Comparison of ENCODE assay signal across 10 cellular contexts in the genomic region with DNA sequence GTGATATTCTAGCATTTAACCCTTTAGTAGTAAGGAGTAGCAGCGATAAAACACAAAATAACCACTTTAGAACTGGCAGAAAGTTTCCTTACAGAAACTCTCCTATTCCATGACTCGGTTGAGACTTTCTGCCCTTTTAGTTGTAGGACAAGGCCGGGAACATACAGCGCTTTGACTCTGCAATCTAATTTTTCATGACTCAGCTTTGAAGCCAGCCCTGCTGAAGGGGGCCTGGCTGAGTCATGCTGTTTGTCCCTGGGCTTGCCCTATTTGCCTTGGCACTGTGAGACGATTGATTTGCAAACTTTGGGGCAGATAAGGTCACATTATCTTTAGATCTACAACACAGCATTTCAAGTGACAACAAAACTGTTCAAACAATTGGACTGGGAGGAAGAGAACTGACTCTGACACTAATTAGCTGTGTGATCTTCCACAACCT.
DNase-seq lines count a peak whose midpoint lies in the region; ATAC-seq and TF ChIP-seq lines count a peak whose summit lies in the region.
"Had no signal": no experiment of that assay in that cellular context is flagged by ENCODE, and none has a peak within 500 bp of the region (broad histone marks: within the 10 kb centered on the region; RNA-seq: fewer than 3 reads in every experiment).

No MANE protein-coding gene starts in this region.

- H3K9me3 ChIP-seq in BE2C (no peaks in the 10 kb centered on the region), HUES6 (ENCODE audit: control insufficient read depth, insufficient read depth, low read depth, low read length) (no peaks in the 10 kb centered on the region), Panc1 (ENCODE audit: control insufficient read depth, insufficient read depth, low read depth, low read length) (no peaks in the 10 kb centered on the region; the same call in 1 of the 2 replicates)
- H3K9me3 ChIP-seq: transverse colon had no signal

- 0 out of 2 replicates have a peak overlapping the region, but pooled peaks have one; percentile 20 for H3K27ac ChIP-seq in HUES6 (ENCODE audit: low read depth, low read length)
- H3K27ac ChIP-seq in Panc1 (ENCODE audit: low read length): no peak overlapping the region
- H3K27ac ChIP-seq: transverse colon had no signal

- intact Hi-C loops in Panc1 (cut with micrococcal nuclease; ENCODE audit: unreplicated experiment): no loop called here
- intact Hi-C loops in left colon (cut with DNase I, micrococcal nuclease): no loop called here

- CTCF ChIA-PET in Panc1 (lab: Charles Lee): no interaction called here

- BruUV-seq in Panc1 (replicated peaks; lab: Mats Ljungman, UMichigan): no TSS peak

- H3K4me3 ChIP-seq in BE2C (ENCODE audit: low read depth, low read length) (no peak overlapping the region), HUES6 (ENCODE audit: low read depth, low read length) (no peak overlapping the region), Panc1 (ENCODE audit: low read depth in 2 of 2, low read length in 2 of 2) (no peak overlapping the region)
- H3K4me3 ChIP-seq: transverse colon had no signal

- H3K4me1 ChIP-seq in BE2C (no peaks in the 10 kb centered on the region), HUES6 (ENCODE audit: control insufficient read depth, insufficient read depth, low read length) (peaks cover 12% of the 10 kb centered on the region), Panc1 (ENCODE audit: control insufficient read depth, insufficient read depth, low read length) (no peaks in the 10 kb centered on the region)
- H3K4me1 ChIP-seq: transverse colon had no signal

- TF ChIP-seq CTCF in BE2C (IDR thresholded peaks at IDR 0.05; ENCODE audit: low read depth, low read length) (no peak), Panc1 (IDR thresholded peaks at IDR 0.05) (no peak)

- H3K27me3 ChIP-seq in BE2C (no peaks in the 10 kb centered on the region), HUES6 (ENCODE audit: control insufficient read depth, insufficient read depth, low read length) (no peaks in the 10 kb centered on the region), Panc1 (ENCODE audit: control insufficient read depth, insufficient read depth, low read length) (no peaks in the 10 kb centered on the region)
- H3K27me3 ChIP-seq: transverse colon had no signal

- POLR2A ChIA-PET in Panc1 (lab: Charles Lee): no interaction called here

- no peaks in the 10 kb centered on the region for H3K36me3 ChIP-seq in BE2C
- no peaks in the 10 kb centered on the region for H3K36me3 ChIP-seq in HUES6 (ENCODE audit: control insufficient read depth, insufficient read depth, low read length)
- H3K36me3 ChIP-seq in Panc1 (ENCODE audit: control insufficient read depth, insufficient read depth, low read length): no peaks in the 10 kb centered on the region
- H3K36me3 ChIP-seq: transverse colon had no signal

- ATAC-seq in Panc1: peak; percentile 92
- peak; percentile 96 for ATAC-seq in left colon
- no peak for ATAC-seq in HG02642 (IDR thresholded peaks at IDR 0.05; ENCODE audit: poor library complexity, unreplicated experiment)

- H3K9ac ChIP-seq in HUES6 (ENCODE audit: low read length): no peak overlapping the region

- DNase-seq in BE2C (peak; percentile 3), Panc1 (ENCODE audit: low read depth, low spot score) (no peak), left colon (peak; percentile 8 to 33), SIG-M5 (lab: John Stamatoyannopoulos, UW) (no peak), NCI-H82 (lab: John Stamatoyannopoulos, UW) (no peak)
- DNase-seq in activated effector memory CD4-positive, alpha-beta T cell treated with Interleukin-2 at 50 U/mL for 16 hours: no peak
- DNase-seq: NCI-H524, transverse colon had no signal

- in situ Hi-C loops in Panc1 (cut with HindIII; ENCODE audit: low pct_unique_long_range_greater_than_20kb, low sequenced_read_pairs): no loop called here

Comparison
In these comparisons a context has a peak if more than half of its experiments do, and no peak if none do; other contexts are left out.
1. DNase-seq: peak in BE2C (single experiment) and left colon (2 of 2); none in Panc1 (single experiment), SIG-M5 (single experiment), activated effector memory CD4-positive, alpha-beta T cell treated with Interleukin-2 at 50 U/mL for 16 hours (single experiment) and NCI-H82 (single experiment).